ENCODE assay signal across 32 cellular contexts in genomic region chr2:157727693-157728092, GRCh38.
"Had no signal": no experiment of that assay in that cellular context is flagged by ENCODE, and none has a peak within 500 bp of the region (broad histone marks: within the 10 kb centered on the region; RNA-seq: fewer than 3 reads in every experiment).

No MANE protein-coding gene starts in this region.

- DNase-seq: activated CD4-positive, alpha-beta T cell treated with anti-CD3 and anti-CD28 coated beads for 1 hour; activated CD4-positive, alpha-beta T cell treated with anti-CD3 and anti-CD28 coated beads for 48 hours; activated CD4-positive, CD25-positive, alpha-beta regulatory T cell; activated CD8-positive, alpha-beta T cell treated with anti-CD3 and anti-CD28 coated beads for 36 hours; activated effector memory CD4-positive, alpha-beta T cell treated with anti-CD3 and anti-CD28 coated beads, Interleukin-2, amount 50 U/mL, for 16 hours; activated naive CD4-positive, alpha-beta T cell treated with Interleukin-2 at 50 U/mL for 16 hours; activated T-cell treated with anti-CD3 and anti-CD28 coated beads, Interleukin-2, amount 50 U/mL, for 1 hour; activated T-cell treated with anti-CD3 and anti-CD28 coated beads, Interleukin-2, amount 50 U/mL, for 72 hours; anterior cingulate cortex; caudate nucleus; cerebellar nuclear complex; MG63; NCI-H1048; NCI-H1105 treated with DMSO at 0.1 percent for 48 hours; NCI-H1436; NCI-H1694; NCI-H1930; NCI-H2081 treated with DMSO at 0.1 percent for 48 hours; NCI-H345; NCI-H524 treated with DMSO at 0.1 percent for 48 hours; NCI-H748 treated with DMSO at 0.1 percent for 48 hours; NK-92 treated with Interleukin-12 subunit alpha and Interleukin-12 subunit beta, amount 100 ng/mL, for 24 hours; PC-9; SHP77; SJCRH30; T1000; WERI-Rb-1 had no signal

- H2AFZ ChIP-seq: PC-9 had no signal

- H3K27me3 Mint-ChIP-seq: activated CD8-positive, alpha-beta T cell treated with anti-CD3 and anti-CD28 coated beads for 36 hours; activated T-helper 17 cell treated with anti-CD3 and anti-CD28 coated beads, Interleukin-2, amount 50 U/mL, for 72 hours; brain had no signal

- H3K4me3 Mint-ChIP-seq: activated CD8-positive, alpha-beta T cell treated with anti-CD3 and anti-CD28 coated beads for 36 hours; activated T-cell treated with anti-CD3 and anti-CD28 coated beads, Interleukin-2, amount 50 U/mL, for 72 hours; activated T-helper 17 cell treated with anti-CD3 and anti-CD28 coated beads, Interleukin-2, amount 50 U/mL, for 72 hours; brain had no signal

- H3K4me1 Mint-ChIP-seq: activated T-helper 17 cell treated with anti-CD3 and anti-CD28 coated beads, Interleukin-2, amount 50 U/mL, for 72 hours; brain had no signal

- H3K4me2 ChIP-seq: KMS-11, PC-9 had no signal

- H3K27me3 ChIP-seq: MG63, SJCRH30 had no signal

- H3K4me3 ChIP-seq: MG63, PC-9, SJCRH30, SK-N-MC had no signal

- H3K9ac ChIP-seq: KMS-11 had no signal

- H3K27ac ChIP-seq: KMS-11, PC-9, SK-N-MC, WERI-Rb-1 had no signal

- H3K36me3 ChIP-seq: WERI-Rb-1 had no signal

- H3K27ac Mint-ChIP-seq: activated CD8-positive, alpha-beta T cell treated with anti-CD3 and anti-CD28 coated beads for 36 hours; activated naive CD4-positive, alpha-beta T cell treated with anti-CD3 and anti-CD28 coated beads, Interleukin-2, amount 50 U/mL, for 72 hours; activated T-cell treated with anti-CD3 and anti-CD28 coated beads, Interleukin-2, amount 50 U/mL, for 72 hours; activated T-helper 17 cell treated with anti-CD3 and anti-CD28 coated beads, Interleukin-2, amount 50 U/mL, for 72 hours; brain had no signal

- ATAC-seq: activated CD8-positive, alpha-beta T cell treated with anti-CD3 and anti-CD28 coated beads for 36 hours; activated naive CD4-positive, alpha-beta T cell treated with anti-CD3 and anti-CD28 coated beads, Interleukin-2, amount 50 U/mL, for 72 hours; activated T-cell treated with anti-CD3 and anti-CD28 coated beads, Interleukin-2, amount 50 U/mL, for 72 hours; activated T-helper 17 cell treated with anti-CD3 and anti-CD28 coated beads, Interleukin-2, amount 50 U/mL, for 72 hours had no signal
